ENCODE assay signal across 2 cellular contexts in the genomic region with DNA sequence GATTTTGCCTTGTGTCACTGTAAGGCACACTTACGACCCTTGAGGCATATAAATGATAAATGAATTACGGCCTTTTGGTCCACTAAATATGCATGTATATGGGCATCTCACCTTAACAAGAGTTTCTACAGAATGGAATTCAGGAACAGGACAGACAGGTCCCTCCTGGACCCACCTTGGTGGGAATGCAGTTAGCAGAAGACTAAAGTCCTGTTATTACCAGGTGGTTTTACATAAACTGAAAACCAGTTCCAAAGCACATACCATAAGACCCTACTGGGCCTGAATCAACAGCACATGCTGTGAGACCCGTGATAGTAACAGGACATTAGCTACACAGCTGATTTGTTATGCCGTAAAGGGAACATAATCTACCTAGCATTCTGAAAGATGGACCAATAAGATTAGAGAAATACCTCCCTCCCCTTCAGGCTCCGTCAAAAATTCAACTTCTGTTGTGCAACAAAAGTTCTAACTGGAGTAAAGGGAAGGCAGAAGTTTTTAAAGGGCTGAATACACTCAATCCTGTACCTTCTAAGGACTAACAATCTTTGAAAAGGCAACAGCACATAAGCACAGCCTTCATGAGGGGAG.
TF ChIP-seq lines count a peak whose summit lies in the region.

No MANE protein-coding gene starts in this region.

TF ChIP-seq in HEK293, 187 proteins besides CTCF, POLR2A, EP300 and RAD21:
- no peak for TF ChIP-seq ZNF366 (tag by site-specific recombination; conservative IDR thresholded peaks at IDR 0.05)
- TF ChIP-seq ZIC2 (tag by site-specific recombination; IDR thresholded peaks at IDR 0.05) = peak; percentile 54; the same call in 1 of the 2 replicates

TF ChIP-seq in K562, 482 proteins besides CTCF, POLR2A, EP300 and RAD21:
- TF ChIP-seq CEBPB (tag; IDR thresholded peaks at IDR 0.05) (peak; percentile 38), CHD2 (IDR thresholded peaks at IDR 0.05; ENCODE audit: low read depth, low read length) (no peak)
TF ChIP-seq in K562: peak in this region for 1.
